In the genomic region with DNA sequence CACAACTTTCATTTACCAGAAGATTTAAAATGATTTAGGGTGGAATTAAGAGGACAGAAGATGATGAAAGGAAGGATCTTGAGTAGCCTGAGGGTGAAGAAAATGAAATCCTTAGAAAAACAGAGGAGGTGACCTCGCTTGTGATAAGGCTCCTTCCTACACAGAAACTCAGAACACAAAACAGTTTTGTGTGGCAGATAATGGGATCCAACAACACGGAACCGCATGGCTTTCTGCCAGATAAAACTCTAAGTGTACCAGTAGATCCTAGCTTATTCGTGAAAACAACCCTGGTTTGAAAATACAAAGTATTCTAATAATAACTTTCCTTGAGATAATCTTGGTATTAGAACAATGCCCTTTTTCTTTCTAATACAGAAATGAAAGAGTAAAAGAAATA, we compare ENCODE assay signal across 19 cellular contexts.
"Had no signal": no experiment of that assay in that cellular context is flagged by ENCODE, and none has a peak within 500 bp of the region (broad histone marks: within the 10 kb centered on the region; RNA-seq: fewer than 3 reads in every experiment).

No MANE protein-coding gene starts in this region.

- H3K36me3 ChIP-seq: colonic mucosa, heart left ventricle, right lobe of liver, tibial nerve, uterus had no signal

- H3K27me3 ChIP-seq: colonic mucosa, dorsolateral prefrontal cortex, heart left ventricle, right lobe of liver, tibial nerve, uterus had no signal

- H3K4me1 ChIP-seq: colonic mucosa, heart left ventricle, right lobe of liver, uterus had no signal

- H3K27ac ChIP-seq: colonic mucosa, dorsolateral prefrontal cortex, heart left ventricle, right lobe of liver, skin epidermis, tibial nerve, uterus had no signal

- ATAC-seq: activated CD8-positive, alpha-beta T cell treated with anti-CD3 and anti-CD28 coated beads, Interleukin-2, amount 10 ng/mL, durations not matched to agents 7 days and 5 days; effector memory CD8-positive, alpha-beta T cell; heart left ventricle; left colon; right lobe of liver had no signal

- H3K9me3 ChIP-seq: colonic mucosa, heart left ventricle, right lobe of liver, tibial nerve, uterus had no signal

- DNase-seq: activated CD4-positive, alpha-beta T cell treated with anti-CD3 and anti-CD28 coated beads for 1 hour; activated CD4-positive, alpha-beta T cell treated with anti-CD3 and anti-CD28 coated beads, Interleukin-2, amount 50 U/mL, for 1 hour; activated CD8-positive, alpha-beta T cell treated with anti-CD3 and anti-CD28 coated beads, Interleukin-2, amount 10 ng/mL, durations not matched to agents 7 days and 5 days; activated gamma-delta T cell treated with Interleukin-2 at 50 U/mL for 16 hours; aorta; central memory CD4-positive, alpha-beta T cell; colonic mucosa; dorsolateral prefrontal cortex; effector memory CD8-positive, alpha-beta T cell; heart left ventricle; left colon; nephron progenitor cell; nucleus accumbens; right lobe of liver; stimulated activated CD4-positive, alpha-beta T cell treated with anti-CD3 and anti-CD28 coated beads, Interleukin-1b, Interleukin-23, amount 100 ng/mL, for 48 hours; substantia nigra; uterus had no signal

- H3K4me3 ChIP-seq: colonic mucosa, dorsolateral prefrontal cortex, heart left ventricle, right lobe of liver, skin epidermis, tibial nerve, uterus had no signal
